ENCODE assay signal across 9 cellular contexts in the genomic region with DNA sequence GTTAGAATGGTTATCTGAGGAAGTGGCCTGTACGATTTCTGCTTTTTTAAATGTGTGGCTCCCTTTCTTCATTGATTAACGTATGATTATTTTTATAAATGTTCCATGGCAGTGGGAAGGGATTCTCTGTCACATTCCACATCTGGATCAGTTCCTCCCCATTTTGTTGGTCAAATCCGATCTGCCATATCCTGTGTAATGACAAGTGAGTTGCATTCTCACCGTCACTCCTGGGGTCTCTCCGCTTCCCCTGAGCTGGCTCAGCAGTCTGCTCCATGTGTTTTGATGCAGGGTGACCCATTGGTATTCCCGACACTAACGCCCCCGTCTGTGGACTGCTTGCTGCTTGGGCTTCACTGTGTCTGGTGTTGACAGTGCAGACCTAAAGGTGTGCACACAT. TPM values are rescaled to one million over a fixed set of nuclear protein-coding genes. Genes with fewer than 3 reads are reported as not detected.
DNase-seq lines count a peak whose midpoint lies in the region; ATAC-seq, FAIRE-seq and TF ChIP-seq lines count a peak whose summit lies in the region.
"Had no signal": no experiment of that assay in that cellular context is flagged by ENCODE, and none has a peak within 500 bp of the region (broad histone marks: within the 10 kb centered on the region; RNA-seq: fewer than 3 reads in every experiment).

No MANE protein-coding gene starts in this region.

- intact Hi-C loops in IMR-90 (cut with micrococcal nuclease) (no loop called here), GM12878 (cut with micrococcal nuclease; ENCODE audit: unreplicated experiment) (no loop called here)

- H2AFZ ChIP-seq in ACC112 (ENCODE audit: low read length, unreplicated experiment) (no peak overlapping the region), IMR-90 (replicated peaks; ENCODE audit: low read length, poor library complexity) (no peak overlapping the region), GM12878 (ENCODE audit: control insufficient read depth, low read depth, low read length) (no peak overlapping the region)

- no peak overlapping the region for H2BK120ac ChIP-seq in IMR-90 (ENCODE audit: low read depth, low read length)

- H3K27ac Mint-ChIP-seq in mesothelial cell of epicardium = peak overlapping the region; percentile 74

- H3K9me1 ChIP-seq in IMR-90 (ENCODE audit: insufficient read depth, low read length) = peaks cover 16% of the 10 kb centered on the region

- no peak overlapping the region for H2BK20ac ChIP-seq in IMR-90 (ENCODE audit: low read depth, low read length)

- SMC1A ChIA-PET in GM12878 (lab: Charles Lee; ENCODE audit: uncharacterized antibody, unreplicated experiment) = interaction anchor here (0.9 to 1.2 kb wide), 2 partner anchors 54 to 123 kb away, joined by 3 read pairs; no protein-coding TSS in a partner anchor

- peaks cover 24% of the 10 kb centered on the region for H3K4me1 Mint-ChIP-seq in mesothelial cell of epicardium

- H3K23ac ChIP-seq in IMR-90 (ENCODE audit: low read depth, low read length) = no peak overlapping the region

- no peak for FAIRE-seq in GM12878 (lab: Jason Lieb, UNC)
- FAIRE-seq: islet of Langerhans had no signal

- H4K20me1 ChIP-seq in IMR-90 (ENCODE audit: insufficient read depth, low read length) = peaks cover 97% of the 10 kb centered on the region
- no peaks in the 10 kb centered on the region for H4K20me1 ChIP-seq in GM12878 (ENCODE audit: control insufficient read depth, insufficient read depth)

- H3K36me3 Mint-ChIP-seq in mesothelial cell of epicardium = peaks cover 27% of the 10 kb centered on the region

- no peak overlapping the region for H3K4ac ChIP-seq in IMR-90 (ENCODE audit: low read depth, low read length)

- H2BK5ac ChIP-seq in IMR-90 (ENCODE audit: low read depth, low read length, poor library complexity, severe bottlenecking) = peak overlapping the region; percentile 15

- H3K4me3 ChIP-seq in ACC112 (ENCODE audit: low read depth, low read length) (no peak overlapping the region), IMR-90 (ENCODE audit: insufficient read depth, low read depth, low read length) (no peak overlapping the region), GM12878 (peak overlapping the region; percentile 13; the same call in 1 of the 2 replicates)

- peak overlapping the region; percentile 42 for H3K27ac ChIP-seq in ACC112 (ENCODE audit: low read depth, low read length)
- peak overlapping the region; percentile 21; the same call in 1 of the 2 replicates for H3K27ac ChIP-seq in IMR-90 (ENCODE audit: insufficient read depth, low read length)
- H3K27ac ChIP-seq in GM12878 (ENCODE audit: control insufficient read depth, insufficient read depth) = peak overlapping the region; percentile 89

- no peak overlapping the region for H2AK5ac ChIP-seq in IMR-90 (ENCODE audit: low read depth, low read length)

- H3K4me2 ChIP-seq in IMR-90 (ENCODE audit: low read depth, low read length) (no peak overlapping the region; the same call in 1 of the 2 replicates), GM12878 (ENCODE audit: control insufficient read depth, insufficient read depth) (peak overlapping the region; percentile 86)

- H4K91ac ChIP-seq in IMR-90 (ENCODE audit: insufficient read depth, low read depth, low read length) = no peak overlapping the region

- H3K36me3 ChIP-seq in ACC112 (ENCODE audit: insufficient read depth, low read length) (peaks cover 12% of the 10 kb centered on the region; the same call in 1 of the 2 replicates), IMR-90 (ENCODE audit: control insufficient read depth, insufficient read depth, low read length) (peaks cover 51% of the 10 kb centered on the region), GM12878 (ENCODE audit: control insufficient read depth in 2 of 2, insufficient read depth in 2 of 2, low read length in 1 of 2) (peaks cover 0 to 7% of the 10 kb centered on the region in 2 experiments; a peak in 3 of 4 replicates)

- peak; percentile 31; the same call in 1 of the 2 replicates for TF ChIP-seq POLR2A in IMR-90 (IDR thresholded peaks at IDR 0.05; ENCODE audit: low read depth, low read length)
- TF ChIP-seq POLR2A in GM12878 (IDR thresholded peaks at IDR 0.05; ENCODE audit: low read depth, low read length) = peak; percentile 44

- no peak for ATAC-seq in IMR-90 (ENCODE audit: low read depth)
- ATAC-seq in GM12878 = no peak; the same call in 2 of the 3 replicates

- H3K9me3 Mint-ChIP-seq in mesothelial cell of epicardium = no peaks in the 10 kb centered on the region

- WGBS in IMR-90 (ENCODE audit: extremely low coverage in 2 of 2, insufficient read length in 1 of 2), 2 experiments = no CpG with 5 or more reads among the region's 8 CpGs
- 69% methylated on average over 8 of the region's 8 CpGs for WGBS in GM12878 (ENCODE audit: insufficient coverage, insufficient replicate concordance, low lambda C conversion rate, missing lambda C conversion rate)

- no peak overlapping the region for H3K4me3 Mint-ChIP-seq in mesothelial cell of epicardium

- H3K9me3 ChIP-seq in IMR-90 (ENCODE audit: control insufficient read depth, insufficient read depth, low read length) (no peaks in the 10 kb centered on the region), GM12878 (replicated peaks; ENCODE audit: control insufficient read depth, insufficient read depth, low read length) (no peaks in the 10 kb centered on the region)

- no peak overlapping the region for H4K5ac ChIP-seq in IMR-90 (ENCODE audit: low read depth, low read length)

- in situ Hi-C loops in IMR-90 (cut with MboI; ENCODE audit: low sequenced_read_pairs) = no loop called here
- in situ Hi-C loops in GM12878 (cut with MboI) = no loop called here

- DNase-seq in IMR-90 (peak; percentile 42), GM12878 (ENCODE audit: low read depth, low spot score) (no peak), mesothelial cell of epicardium (ENCODE audit: low spot score in 2 of 2, unreplicated experiment in 2 of 2) (no peak), DMS114 treated with DMSO at 0.1 percent for 48 hours (lab: John Stamatoyannopoulos, UW; ENCODE audit: unreplicated experiment) (no peak), NCI-H187 treated with DMSO at 0.1 percent for 48 hours (lab: John Stamatoyannopoulos, UW) (no peak), SHP77 treated with DMSO at 0.1 percent for 48 hours (lab: John Stamatoyannopoulos, UW) (no peak), mucosa of gallbladder (ENCODE audit: low spot score) (no peak)

- H2BK15ac ChIP-seq in IMR-90 (ENCODE audit: low read depth, low read length) = no peak overlapping the region

- TF ChIP-seq RAD21 in IMR-90 (IDR thresholded peaks at IDR 0.05; ENCODE audit: low read length) (no peak), GM12878 (IDR thresholded peaks at IDR 0.05; ENCODE audit: insufficient read depth, low read depth, low read length) (no peak)

- CTCF ChIA-PET in IMR-90 (lab: Yijun Ruan, JAX) = no interaction called here
- CTCF ChIA-PET in GM12878 (lab: Yijun Ruan, JAX) = interaction anchor here (1.2 to 1.6 kb wide), 2 partner anchors 23 to 33 kb away, joined by 3 to 5 read pairs; no protein-coding TSS in a partner anchor

- H2AK9ac ChIP-seq in IMR-90 (replicated peaks; ENCODE audit: low read depth, low read length, poor library complexity) = no peak overlapping the region

- H3K27me3 ChIP-seq in ACC112 (ENCODE audit: insufficient read depth, low read length) (no peaks in the 10 kb centered on the region), IMR-90 (ENCODE audit: control insufficient read depth, insufficient read depth, low read length) (no peaks in the 10 kb centered on the region), GM12878 (replicated peaks in 1 of 2; ENCODE audit: control insufficient read depth in 2 of 2, insufficient read depth in 2 of 2, low read length in 1 of 2) (no peaks in the 10 kb centered on the region)

- TF ChIP-seq EP300 in GM12878 (IDR thresholded peaks at IDR 0.05; ENCODE audit: borderline replicate concordance in 1 of 2, control insufficient read depth in 1 of 2, low read depth in 2 of 2, low read length in 2 of 2) = no peak

- no peak overlapping the region for H3K56ac ChIP-seq in IMR-90 (ENCODE audit: extremely low read depth, insufficient read depth, low read length)

- H3K79me1 ChIP-seq in IMR-90 (ENCODE audit: low read depth in 1 of 2, low read length in 2 of 2) = peaks cover 7 to 71% of the 10 kb centered on the region in 2 experiments

- no peak overlapping the region; a peak in 1 of 4 replicates for H4K8ac ChIP-seq in IMR-90 (ENCODE audit: low read depth in 2 of 2, low read length in 2 of 2)

- TF ChIP-seq CTCF in IMR-90 (conservative IDR thresholded peaks at IDR 0.05; ENCODE audit: low read depth, low read length) (no peak), GM12878 (IDR thresholded peaks at IDR 0.05 in 2 of 3, conservative IDR thresholded peaks at IDR 0.05 in 1 of 3; ENCODE audit: control insufficient read depth in 2 of 3, extremely low read depth in 1 of 3, insufficient read depth in 1 of 3, low read depth in 3 of 3, low read length in 3 of 3) (no peak), mesothelial cell of epicardium (IDR thresholded peaks at IDR 0.05; ENCODE audit: unreplicated experiment) (no peak)

- H3K18ac ChIP-seq in IMR-90 (ENCODE audit: low read depth, low read length) = no peak overlapping the region

- H3K9ac ChIP-seq in IMR-90 (ENCODE audit: low read depth, low read length) (no peak overlapping the region), GM12878 (ENCODE audit: control insufficient read depth, insufficient read depth, low read length) (no peak overlapping the region)

- no TSS peak for BruUV-seq in IMR-90 (replicated peaks; lab: Mats Ljungman, UMichigan)
- no TSS peak for BruUV-seq in GM12878 (replicated peaks; lab: Mats Ljungman, UMichigan)

- POLR2A ChIA-PET in IMR-90 (lab: Charles Lee; ENCODE audit: unreplicated experiment) (no interaction called here), GM12878 (lab: Charles Lee) (interaction anchor here (0.6 to 6.0 kb wide), 6 partner anchors 20 to 108 kb away, joined by 3 to 50 read pairs (median 4); a partner anchor contains a TSS)

- no peaks in the 10 kb centered on the region for H3K27me3 Mint-ChIP-seq in mesothelial cell of epicardium (ENCODE audit: low read depth)

- H3K79me2 ChIP-seq in ACC112 (ENCODE audit: control insufficient read depth, insufficient read depth, low read length, unreplicated experiment) (peaks cover 16% of the 10 kb centered on the region), GM12878 (ENCODE audit: control insufficient read depth, insufficient read depth, low read length) (peaks cover 42% of the 10 kb centered on the region)

- H3K14ac ChIP-seq in IMR-90 (replicated peaks; ENCODE audit: low read depth, low read length) = 0 out of 2 replicates have a peak overlapping the region, but pooled peaks have one; percentile 10

- RAD21 ChIA-PET in GM12878 (lab: Charles Lee; ENCODE audit: unreplicated experiment) = interaction anchor here (0.9 to 2.3 kb wide), 5 partner anchors 19 to 55 kb away, joined by 3 to 13 read pairs (median 3); a partner anchor contains a TSS

- dilution Hi-C loops in IMR-90 (cut with HindIII; ENCODE audit: low sequenced_read_pairs, unreplicated experiment) = no loop called here

- H3K4me1 ChIP-seq in ACC112 (ENCODE audit: control insufficient read depth, insufficient read depth, low read length, unreplicated experiment) = peaks cover 27% of the 10 kb centered on the region
- H3K4me1 ChIP-seq in IMR-90 (ENCODE audit: control insufficient read depth, insufficient read depth, low read length) = peaks cover 4% of the 10 kb centered on the region; the same call in 1 of the 2 replicates
- H3K4me1 ChIP-seq in GM12878 (ENCODE audit: control insufficient read depth, insufficient read depth, low read length) = peaks cover 54% of the 10 kb centered on the region

RNA-seq across cellular contexts. Expression of a gene that starts 20.4 kb away (rescaled TPM):
- total RNA-seq in IMR-90 (2012; rRNA removed) (30.1 and 38.0 TPM in 2 replicates), GM12878 (2014; rRNA removed) (13.6 and 14.0 TPM in 2 replicates), GM12878 (2014; rRNA removed; fragmentation: Illumina TruSeq; extraction: Trizol) (40.5 and 44.2 TPM in 2 replicates), GM12878 (2021) (174 and 225 TPM in 2 replicates), mesothelial cell of epicardium (236 to 269 TPM (median 246 TPM) in 3 replicates), mucosa of gallbladder (1,012 TPM)
- polyA plus RNA-seq in IMR-90 (2012; rRNA removed) (56.3 and 114 TPM in 2 replicates), GM12878 (2011; rRNA removed) (151 and 247 TPM in 2 replicates), GM12878 (2014; fragmentation: Illumina TruSeq; extraction: Trizol) (167 and 254 TPM in 2 replicates), GM12878 (2014; fragmentation: Nextera tagmentation; extraction: Ambion mirVana) (10 to 100 TPM; 24.3 to 98.2 TPM), GM12878 (2014; rRNA removed) (314 and 328 TPM in 2 replicates), GM12878 (2016; fragmentation: Nextera tagmentation; extraction: Ambion mirVana) (10 to 100 TPM; 27.7 to 28.3 TPM)
- polyA plus RNA-seq in IMR-90 (2012; cell fraction: cytosol; rRNA removed) = 12.5 and 21.1 TPM in 2 replicates
- polyA plus RNA-seq in IMR-90 (2012; cell fraction: nucleus; rRNA removed; ENCODE audit: low replicate concordance) = 237 and 1,050 TPM in 2 replicates
- 259 and 262 TPM in 2 replicates for total RNA-seq in GM12878 (2013; cell fraction: nucleolus; rRNA removed)
- 275 TPM for polyA plus RNA-seq in GM12878 (2011; ENCODE audit: low read depth)
- polyA plus RNA-seq in GM12878 (2011; cell fraction: cytosol; rRNA removed) = 64.2 and 104 TPM in 2 replicates
- 342 and 617 TPM in 2 replicates for polyA plus RNA-seq in GM12878 (2011; cell fraction: nucleus; rRNA removed)
- polyA plus RNA-seq in GM12878 (2012) = 284 and 343 TPM in 2 replicates
- polyA minus RNA-seq in GM12878 (2011; rRNA and poly(A)+ RNA removed) = 72.0 and 79.5 TPM in 2 replicates
- polyA minus RNA-seq in GM12878 (2011; cell fraction: cytosol; rRNA and poly(A)+ RNA removed) = 13.8 and 14.9 TPM in 2 replicates
- polyA minus RNA-seq in GM12878 (2011; cell fraction: nucleus; rRNA and poly(A)+ RNA removed) = 125 and 169 TPM in 2 replicates

RNA-seq across cellular contexts. Expression of a gene that starts 55.9 kb away (rescaled TPM):
- total RNA-seq in IMR-90 (2012; rRNA removed) (3,569 and 5,244 TPM in 2 replicates), GM12878 (2014; rRNA removed) (1,917 and 1,986 TPM in 2 replicates), GM12878 (2014; rRNA removed; fragmentation: Illumina TruSeq; extraction: Trizol) (2,052 and 2,660 TPM in 2 replicates), GM12878 (2021) (3,939 and 4,883 TPM in 2 replicates), mesothelial cell of epicardium (15,343 to 16,172 TPM (median 16,018 TPM) in 3 replicates), mucosa of gallbladder (9,267 TPM)
- polyA plus RNA-seq in IMR-90 (2012; rRNA removed) (430 and 636 TPM in 2 replicates), GM12878 (2011; rRNA removed) (659 and 901 TPM in 2 replicates), GM12878 (2014; fragmentation: Illumina TruSeq; extraction: Trizol) (448 and 686 TPM in 2 replicates), GM12878 (2014; fragmentation: Nextera tagmentation; extraction: Ambion mirVana) (1,000 to 10,000 TPM; 1,593 to 8,160 TPM), GM12878 (2014; rRNA removed) (1,421 and 1,643 TPM in 2 replicates), GM12878 (2016; fragmentation: Nextera tagmentation; extraction: Ambion mirVana) (1,000 to 10,000 TPM; 6,201 to 6,497 TPM)
- polyA plus RNA-seq in IMR-90 (2012; cell fraction: cytosol; rRNA removed) = 4.7 and 16.7 TPM in 2 replicates
- 481 and 5,232 TPM in 2 replicates for polyA plus RNA-seq in IMR-90 (2012; cell fraction: nucleus; rRNA removed; ENCODE audit: low replicate concordance)
- 43,172 and 44,148 TPM in 2 replicates for total RNA-seq in GM12878 (2013; cell fraction: nucleolus; rRNA removed)
- polyA plus RNA-seq in GM12878 (2011; ENCODE audit: low read depth) = 704 TPM
- 216 and 352 TPM in 2 replicates for polyA plus RNA-seq in GM12878 (2011; cell fraction: cytosol; rRNA removed)
- 4,041 and 4,062 TPM in 2 replicates for polyA plus RNA-seq in GM12878 (2011; cell fraction: nucleus; rRNA removed)
- polyA plus RNA-seq in GM12878 (2012) = 1,013 and 3,952 TPM in 2 replicates
- polyA minus RNA-seq in GM12878 (2011; rRNA and poly(A)+ RNA removed) = 2,928 and 3,606 TPM in 2 replicates
- 1,627 and 2,358 TPM in 2 replicates for polyA minus RNA-seq in GM12878 (2011; cell fraction: cytosol; rRNA and poly(A)+ RNA removed)
- 12,181 and 12,309 TPM in 2 replicates for polyA minus RNA-seq in GM12878 (2011; cell fraction: nucleus; rRNA and poly(A)+ RNA removed)

RNA-seq across cellular contexts. Expression of a gene that starts 56.5 kb away (rescaled TPM):
- total RNA-seq in IMR-90 (2012; rRNA removed) (10.8 and 11.3 TPM in 2 replicates), GM12878 (2014; rRNA removed) (40.9 and 47.5 TPM in 2 replicates), GM12878 (2014; rRNA removed; fragmentation: Illumina TruSeq; extraction: Trizol) (12.2 and 14.3 TPM in 2 replicates), GM12878 (2021) (65.1 and 69.4 TPM in 2 replicates), mesothelial cell of epicardium (23.5 to 26.4 TPM (median 25.0 TPM) in 3 replicates), mucosa of gallbladder (40.8 TPM)
- polyA plus RNA-seq in IMR-90 (2012; rRNA removed) (19.8 and 22.5 TPM in 2 replicates), GM12878 (2011; rRNA removed) (8.0 and 18.4 TPM in 2 replicates), GM12878 (2014; fragmentation: Illumina TruSeq; extraction: Trizol) (6.6 and 14.0 TPM in 2 replicates), GM12878 (2014; fragmentation: Nextera tagmentation; extraction: Ambion mirVana) (1 to 10 TPM; 8.3 TPM), GM12878 (2014; rRNA removed) (53.8 and 55.9 TPM in 2 replicates), GM12878 (2016; fragmentation: Nextera tagmentation; extraction: Ambion mirVana) (10 to 100 TPM; 37.7 to 42.4 TPM)
- 30.0 and 36.2 TPM in 2 replicates for polyA plus RNA-seq in IMR-90 (2012; cell fraction: cytosol; rRNA removed)
- 33.2 and 66.1 TPM in 2 replicates for polyA plus RNA-seq in IMR-90 (2012; cell fraction: nucleus; rRNA removed; ENCODE audit: low replicate concordance)
- total RNA-seq in GM12878 (2013; cell fraction: nucleolus; rRNA removed) = 52.5 and 60.5 TPM in 2 replicates
- polyA plus RNA-seq in GM12878 (2011; ENCODE audit: low read depth) = 8.2 TPM
- 28.1 and 42.6 TPM in 2 replicates for polyA plus RNA-seq in GM12878 (2011; cell fraction: cytosol; rRNA removed)
- polyA plus RNA-seq in GM12878 (2011; cell fraction: nucleus; rRNA removed) = 58.9 and 140 TPM in 2 replicates
- 14.9 and 21.0 TPM in 2 replicates for polyA plus RNA-seq in GM12878 (2012)
- polyA minus RNA-seq in GM12878 (2011; rRNA and poly(A)+ RNA removed) = 26.0 and 32.5 TPM in 2 replicates
- polyA minus RNA-seq in GM12878 (2011; cell fraction: cytosol; rRNA and poly(A)+ RNA removed) = 21.4 and 21.8 TPM in 2 replicates
- 33.6 and 61.0 TPM in 2 replicates for polyA minus RNA-seq in GM12878 (2011; cell fraction: nucleus; rRNA and poly(A)+ RNA removed)

Comparison
In these comparisons a context has a peak if more than half of its experiments do, and no peak if none do; other contexts are left out.
1. H3K27ac ChIP-seq: peak in every context shown above with its lines; median percentile 89 in GM12878; 42 in ACC112; 21 in IMR-90.